Comparison of ENCODE assay signal across 13 cellular contexts in genomic region chr11:118211006-118211405, GRCh38. TPM values are rescaled to one million over a fixed set of nuclear protein-coding genes. Genes with fewer than 3 reads are reported as not detected.
DNase-seq lines count a peak whose midpoint lies in the region; ATAC-seq and TF ChIP-seq lines count a peak whose summit lies in the region.
"Had no signal": no experiment of that assay in that cellular context is flagged by ENCODE, and none has a peak within 500 bp of the region (broad histone marks: within the 10 kb centered on the region; RNA-seq: fewer than 3 reads in every experiment).

No MANE protein-coding gene starts in this region.

- TF ChIP-seq EP300 in transverse colon (IDR thresholded peaks at IDR 0.05; ENCODE audit: low read depth): no peak

- peak overlapping the region; percentile 34 for H3K4me3 Mint-ChIP-seq in activated naive CD8-positive, alpha-beta T cell treated with anti-CD3 and anti-CD28 coated beads, Interleukin-2, amount 50 U/mL, for 24 hours
- no peak overlapping the region for H3K4me3 Mint-ChIP-seq in Calu3 (ENCODE audit: low read depth, unreplicated experiment)

- peak; percentile 8 for DNase-seq in A172 (ENCODE audit: low spot score)
- peak; percentile 83 for DNase-seq in GM23248
- no peak for DNase-seq in activated naive CD8-positive, alpha-beta T cell treated with anti-CD3 and anti-CD28 coated beads, Interleukin-2, amount 50 U/mL, for 24 hours
- peak; percentile 23 for DNase-seq in iPS DF 19.7 (ENCODE audit: low read depth, low spot score)
- DNase-seq in prostate gland (ENCODE audit: low spot score): no peak
- DNase-seq in transverse colon: no peak
- DNase-seq in Calu3: no peak
- DNase-seq: mucosa of descending colon, T-helper 1 cell had no signal

- peaks cover 86% of the 10 kb centered on the region for H3K36me3 Mint-ChIP-seq in activated naive CD8-positive, alpha-beta T cell treated with anti-CD3 and anti-CD28 coated beads, Interleukin-2, amount 50 U/mL, for 24 hours (ENCODE audit: low read depth)
- H3K36me3 Mint-ChIP-seq in Calu3 (ENCODE audit: insufficient read depth, unreplicated experiment): no peaks in the 10 kb centered on the region

- in situ Hi-C loops in GM23248 (cut with MboI) (no loop called here), transverse colon (cut with MboI; ENCODE audit: low pct_ligation_motif_present in 1 of 4, low pct_unique_long_range_greater_than_20kb in 1 of 4, low sequenced_read_pairs in 3 of 4) (no loop called here)

- no peaks in the 10 kb centered on the region for H3K9me2 ChIP-seq in GM23248 (ENCODE audit: insufficient read depth)

- no peaks in the 10 kb centered on the region for H3K9me3 Mint-ChIP-seq in activated naive CD8-positive, alpha-beta T cell treated with anti-CD3 and anti-CD28 coated beads, Interleukin-2, amount 50 U/mL, for 24 hours
- H3K9me3 Mint-ChIP-seq in Calu3 (ENCODE audit: low read depth, unreplicated experiment): no peaks in the 10 kb centered on the region

- TF ChIP-seq CTCF in prostate gland (IDR thresholded peaks at IDR 0.05) (no peak), transverse colon (IDR thresholded peaks at IDR 0.05) (no peak), Calu3 (IDR thresholded peaks at IDR 0.05; ENCODE audit: unreplicated experiment) (no peak)

- H3K27ac ChIP-seq in GM23248 (no peak overlapping the region), prostate gland (no peak overlapping the region), transverse colon (peak overlapping the region in 1 of 4 donors; percentile 1)
- H3K27ac ChIP-seq: BLaER1 had no signal

- intact Hi-C loops in prostate gland (cut with DNase I): no loop called here
- intact Hi-C loops in transverse colon (cut with DNase I; ENCODE audit: low total_unique reads): no loop called here
- intact Hi-C loops in Calu3 (cut with micrococcal nuclease; ENCODE audit: unreplicated experiment): no loop called here

- no peaks in the 10 kb centered on the region for H3K79me2 ChIP-seq in GM23248 (ENCODE audit: insufficient read depth)

- no peak overlapping the region for H3K27ac Mint-ChIP-seq in activated naive CD8-positive, alpha-beta T cell treated with anti-CD3 and anti-CD28 coated beads, Interleukin-2, amount 50 U/mL, for 24 hours
- no peak overlapping the region for H3K27ac Mint-ChIP-seq in Calu3 (ENCODE audit: unreplicated experiment)

- H3K27me3 ChIP-seq in GM23248 (replicated peaks; ENCODE audit: insufficient read depth) (peaks cover 66% of the 10 kb centered on the region), prostate gland (replicated peaks; ENCODE audit: insufficient read depth) (no peaks in the 10 kb centered on the region), transverse colon (peaks cover 5% of the 10 kb centered on the region)
- H3K27me3 ChIP-seq: BLaER1 had no signal

- no TSS peak for BruUV-seq in Calu3 (replicated peaks; lab: Mats Ljungman, UMichigan)

- 1 to 2% methylated on average over 6 of the region's 6 CpGs for WGBS in GM23248 (ENCODE audit: low coverage in 1 of 2, low lambda C conversion rate in 2 of 2, missing lambda C conversion rate in 2 of 2), 2 experiments
- 29% methylated on average over 6 of the region's 6 CpGs for WGBS in prostate gland
- 40 to 62% methylated on average over 1 to 6 of the region's 6 CpGs for WGBS in transverse colon (ENCODE audit: low coverage in 1 of 2), 2 donors

- no peaks in the 10 kb centered on the region for H4K20me1 ChIP-seq in GM23248 (ENCODE audit: insufficient read depth)
- H4K20me1 ChIP-seq: BLaER1 had no signal

- ATAC-seq in activated naive CD8-positive, alpha-beta T cell treated with anti-CD3 and anti-CD28 coated beads, Interleukin-2, amount 50 U/mL, for 24 hours: no peak
- no peak for ATAC-seq in GM19397 (IDR thresholded peaks at IDR 0.05; ENCODE audit: unreplicated experiment)

- no peaks in the 10 kb centered on the region for H3K27me3 Mint-ChIP-seq in activated naive CD8-positive, alpha-beta T cell treated with anti-CD3 and anti-CD28 coated beads, Interleukin-2, amount 50 U/mL, for 24 hours
- H3K27me3 Mint-ChIP-seq in Calu3 (ENCODE audit: unreplicated experiment): no peaks in the 10 kb centered on the region

- TF ChIP-seq POLR2A in prostate gland (IDR thresholded peaks at IDR 0.05): no peak
- TF ChIP-seq POLR2A in transverse colon (IDR thresholded peaks at IDR 0.05): no peak

- H3K9ac ChIP-seq in GM23248: no peak overlapping the region
- H3K9ac ChIP-seq: BLaER1 had no signal

- H3K36me3 ChIP-seq in GM23248 (ENCODE audit: low read depth) (no peaks in the 10 kb centered on the region), prostate gland (no peaks in the 10 kb centered on the region), transverse colon (no peaks in the 10 kb centered on the region)
- H3K36me3 ChIP-seq: BLaER1 had no signal

- 0 out of 2 replicates have a peak, but pooled peaks cover 6% of the 10 kb centered on the region for H3K4me1 ChIP-seq in GM23248 (ENCODE audit: insufficient read depth)
- no peaks in the 10 kb centered on the region for H3K4me1 ChIP-seq in prostate gland (replicated peaks)
- H3K4me1 ChIP-seq in transverse colon: peaks cover 15 to 64% (median 37%) of the 10 kb centered on the region in 4 donors

- peaks cover 58% of the 10 kb centered on the region for H3K4me1 Mint-ChIP-seq in activated naive CD8-positive, alpha-beta T cell treated with anti-CD3 and anti-CD28 coated beads, Interleukin-2, amount 50 U/mL, for 24 hours
- H3K4me1 Mint-ChIP-seq in Calu3 (ENCODE audit: low read depth, unreplicated experiment): peaks cover 24% of the 10 kb centered on the region

- no peaks in the 10 kb centered on the region for H3K9me3 ChIP-seq in GM23248 (ENCODE audit: low read depth)
- no peaks in the 10 kb centered on the region for H3K9me3 ChIP-seq in prostate gland
- no peaks in the 10 kb centered on the region for H3K9me3 ChIP-seq in transverse colon
- H3K9me3 ChIP-seq: BLaER1, mucosa of descending colon had no signal

- H3K4me2 ChIP-seq in GM23248 (ENCODE audit: unreplicated experiment): peak overlapping the region; percentile 63
- H3K4me2 ChIP-seq: BLaER1 had no signal

- no peak overlapping the region for H2AFZ ChIP-seq in GM23248

- no peaks in the 10 kb centered on the region for H3F3A ChIP-seq in GM23248 (ENCODE audit: insufficient read depth)

- CTCF ChIA-PET in Calu3 (lab: Charles Lee): interaction anchor here (0.6 kb wide), 1 partner anchor 139 kb away, joined by 3 read pairs; no protein-coding TSS in a partner anchor

- H3K4me3 ChIP-seq in GM23248 (no peak overlapping the region), prostate gland (no peak overlapping the region), transverse colon (no peak overlapping the region)
- H3K4me3 ChIP-seq: BLaER1, mucosa of descending colon had no signal

RNA-seq across cellular contexts. Expression of gene JAML, which starts 13.8 kb away (rescaled TPM):
- total RNA-seq in A172 (2014; rRNA removed; shearing (Covaris generic)): not detected in 2 replicates
- not detected in 2 replicates for total RNA-seq in GM23248 (2014; rRNA removed; shearing (Covaris generic))
- not detected in 2 replicates for polyA plus RNA-seq in GM23248 (2016; fragmentation: Nextera tagmentation; extraction: Ambion mirVana)
- total RNA-seq in prostate gland (1 to 10 TPM; 2.3 to 8.5 TPM), transverse colon (10 to 100 TPM in 2 of 4 donors, 1 to 10 TPM in 2; 3.2 to 15.1 (median 8.0) TPM), Calu3 (2022) (0.07 TPM in 1 of 2 replicates, not detected in the other)
- total RNA-seq: bronchial epithelial cell, glomerular endothelial cell had no signal

RNA-seq across cellular contexts. Expression of gene SCN2B, which starts 34.6 kb away (rescaled TPM):
- total RNA-seq in A172 (2014; rRNA removed; shearing (Covaris generic)): not detected in 2 replicates
- total RNA-seq in GM23248 (2014; rRNA removed; shearing (Covaris generic)): not detected in 2 replicates
- polyA plus RNA-seq in GM23248 (2016; fragmentation: Nextera tagmentation; extraction: Ambion mirVana): not detected in 2 replicates
- 1 to 10 TPM in 1 of 2 donors, under 1 TPM in 1; 0.68 to 1.1 TPM for total RNA-seq in prostate gland
- total RNA-seq in transverse colon: under 1 TPM in 2 of 4 donors, not detected in 2; 0.14 to 0.37 TPM
- not detected in 2 replicates for total RNA-seq in Calu3 (2022)
- total RNA-seq: glomerular endothelial cell had no signal

RNA-seq across cellular contexts. Expression of gene MPZL3, which starts 41.2 kb away (rescaled TPM):
- total RNA-seq in A172 (2014; rRNA removed; shearing (Covaris generic)): 1.8 and 2.0 TPM in 2 replicates
- 1.3 and 2.4 TPM in 2 replicates for total RNA-seq in GM23248 (2014; rRNA removed; shearing (Covaris generic))
- polyA plus RNA-seq in GM23248 (2016; fragmentation: Nextera tagmentation; extraction: Ambion mirVana): 0.72 and 0.78 TPM in 2 replicates
- total RNA-seq in prostate gland: 10 to 100 TPM in 1 of 2 donors, 1 to 10 TPM in 1; 6.2 to 13.0 TPM
- total RNA-seq in transverse colon: 10 to 100 TPM in 2 of 4 donors, 1 to 10 TPM in 2; 2.4 to 15.2 (median 8.2) TPM
- 5.9 and 6.9 TPM in 2 replicates for total RNA-seq in Calu3 (2022)

RNA-seq across cellular contexts. Expression of gene MPZL2, which starts 53.1 kb away (rescaled TPM):
- total RNA-seq in A172 (2014; rRNA removed; shearing (Covaris generic)): not detected in 2 replicates
- not detected in 2 replicates for total RNA-seq in GM23248 (2014; rRNA removed; shearing (Covaris generic))
- polyA plus RNA-seq in GM23248 (2016; fragmentation: Nextera tagmentation; extraction: Ambion mirVana): not detected in 2 replicates
- total RNA-seq in prostate gland: 100 to 1,000 TPM in 1 of 2 donors, 10 to 100 TPM in 1; 73.7 to 103 TPM
- 10 to 100 TPM; 59.5 to 86.5 (median 75.0) TPM for total RNA-seq in transverse colon
- total RNA-seq in Calu3 (2022): 69.6 and 81.7 TPM in 2 replicates

RNA-seq across cellular contexts. Expression of gene SCN4B, which starts 58.4 kb away (rescaled TPM):
- total RNA-seq in A172 (2014; rRNA removed; shearing (Covaris generic)): 0.84 TPM in 1 of 2 replicates, not detected in the other
- not detected in 2 replicates for total RNA-seq in GM23248 (2014; rRNA removed; shearing (Covaris generic))
- polyA plus RNA-seq in GM23248 (2016; fragmentation: Nextera tagmentation; extraction: Ambion mirVana): not detected in 2 replicates
- total RNA-seq in prostate gland (1 to 10 TPM; 3.0 to 5.6 TPM), transverse colon (1 to 10 TPM in 1 of 4 donors, under 1 TPM in 2, not detected in 1; 0.41 to 1.1 (median 0.75) TPM), Calu3 (2022) (not detected in 2 replicates)

Comparison
In these comparisons a context has a peak if more than half of its experiments do, and no peak if none do; other contexts are left out.
1. DNase-seq: peak in A172 (single experiment), GM23248 (single experiment) and iPS DF 19.7 (single experiment); none in activated naive CD8-positive, alpha-beta T cell treated with anti-CD3 and anti-CD28 coated beads, Interleukin-2, amount 50 U/mL, for 24 hours (single experiment), prostate gland (single experiment), transverse colon (single experiment) and Calu3 (single experiment).